Comparison of ENCODE assay signal across 1 cellular context in genomic region chr3:110767838-110768237, GRCh38.
TF ChIP-seq lines count a peak whose summit lies in the region.

No MANE protein-coding gene starts in this region.

TF ChIP-seq in GM23338, 12 proteins besides CTCF, POLR2A, EP300 and RAD21 (continued from another document):
- TF ChIP-seq, protein P1, sequence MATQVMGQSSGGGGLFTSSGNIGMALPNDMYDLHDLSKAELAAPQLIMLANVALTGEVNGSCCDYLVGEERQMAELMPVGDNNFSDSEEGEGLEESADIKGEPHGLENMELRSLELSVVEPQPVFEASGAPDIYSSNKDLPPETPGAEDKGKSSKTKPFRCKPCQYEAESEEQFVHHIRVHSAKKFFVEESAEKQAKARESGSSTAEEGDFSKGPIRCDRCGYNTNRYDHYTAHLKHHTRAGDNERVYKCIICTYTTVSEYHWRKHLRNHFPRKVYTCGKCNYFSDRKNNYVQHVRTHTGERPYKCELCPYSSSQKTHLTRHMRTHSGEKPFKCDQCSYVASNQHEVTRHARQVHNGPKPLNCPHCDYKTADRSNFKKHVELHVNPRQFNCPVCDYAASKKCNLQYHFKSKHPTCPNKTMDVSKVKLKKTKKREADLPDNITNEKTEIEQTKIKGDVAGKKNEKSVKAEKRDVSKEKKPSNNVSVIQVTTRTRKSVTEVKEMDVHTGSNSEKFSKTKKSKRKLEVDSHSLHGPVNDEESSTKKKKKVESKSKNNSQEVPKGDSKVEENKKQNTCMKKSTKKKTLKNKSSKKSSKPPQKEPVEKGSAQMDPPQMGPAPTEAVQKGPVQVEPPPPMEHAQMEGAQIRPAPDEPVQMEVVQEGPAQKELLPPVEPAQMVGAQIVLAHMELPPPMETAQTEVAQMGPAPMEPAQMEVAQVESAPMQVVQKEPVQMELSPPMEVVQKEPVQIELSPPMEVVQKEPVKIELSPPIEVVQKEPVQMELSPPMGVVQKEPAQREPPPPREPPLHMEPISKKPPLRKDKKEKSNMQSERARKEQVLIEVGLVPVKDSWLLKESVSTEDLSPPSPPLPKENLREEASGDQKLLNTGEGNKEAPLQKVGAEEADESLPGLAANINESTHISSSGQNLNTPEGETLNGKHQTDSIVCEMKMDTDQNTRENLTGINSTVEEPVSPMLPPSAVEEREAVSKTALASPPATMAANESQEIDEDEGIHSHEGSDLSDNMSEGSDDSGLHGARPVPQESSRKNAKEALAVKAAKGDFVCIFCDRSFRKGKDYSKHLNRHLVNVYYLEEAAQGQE (IDR thresholded peaks at IDR 0.05; ENCODE audit: unreplicated experiment): no peak
- TF ChIP-seq JUNB (IDR thresholded peaks at IDR 0.05; ENCODE audit: unreplicated experiment): no peak
- no peak for TF ChIP-seq EZH2 (IDR thresholded peaks at IDR 0.05; ENCODE audit: low read depth, unreplicated experiment)
- no peak for TF ChIP-seq ETS1 (IDR thresholded peaks at IDR 0.05)
- TF ChIP-seq POLR2AphosphoS5 (IDR thresholded peaks at IDR 0.05; ENCODE audit: low read depth): no peak
- no peak for TF ChIP-seq EZH2phosphoT487 (IDR thresholded peaks at IDR 0.05; ENCODE audit: unreplicated experiment)
